In genomic region chr3:69288161-69288895, GRCh38 we compare ENCODE assay signal across 9 cellular contexts.
DNase-seq lines count a peak whose midpoint lies in the region; ATAC-seq lines count a peak whose summit lies in the region.
"Had no signal": no experiment of that assay in that cellular context is flagged by ENCODE, and none has a peak within 500 bp of the region (broad histone marks: within the 10 kb centered on the region; RNA-seq: fewer than 3 reads in every experiment).

No MANE protein-coding gene starts in this region.

- DNase-seq in NCI-H2171 treated with DMSO at 0.1 percent for 48 hours (lab: John Stamatoyannopoulos, UW) (peak; percentile 6), NCI-H2171 (lab: John Stamatoyannopoulos, UW) (no peak), NCI-H128 (lab: John Stamatoyannopoulos, UW; ENCODE audit: unreplicated experiment) (peak; percentile 7), caudate nucleus (lab: John Stamatoyannopoulos, UW) (peak in 5 of 61 donors; percentile 12 to 26 (median 21)), hippocampal formation (lab: John Stamatoyannopoulos, UW) (no peak), KG1 (lab: John Stamatoyannopoulos, UW) (no peak)
- DNase-seq in stimulated activated CD8-positive, alpha-beta memory T cell treated with anti-CD3 and anti-CD28 coated beads, Interleukin-12 subunit alpha, Interleukin-12 subunit beta, amount 100 ng/mL, for 1 hour (ENCODE audit: low read depth): peak; percentile 2

- ATAC-seq in esophagus mucosa: no peak

- peak overlapping the region; percentile 12 for H3K27ac ChIP-seq in caudate nucleus (ENCODE audit: low read depth, low read length)
- H3K27ac ChIP-seq: coronary artery had no signal

Comparison
In these comparisons a context has a peak if more than half of its experiments do, and no peak if none do; other contexts are left out.
1. DNase-seq: peak in NCI-H2171 treated with DMSO at 0.1 percent for 48 hours (single experiment), NCI-H128 (single experiment) and stimulated activated CD8-positive, alpha-beta memory T cell treated with anti-CD3 and anti-CD28 coated beads, Interleukin-12 subunit alpha, Interleukin-12 subunit beta, amount 100 ng/mL, for 1 hour (single experiment); none in NCI-H2171 (single experiment), hippocampal formation (0 of 2) and KG1 (single experiment).